22 cellular contexts compared by ENCODE assay signal in the genomic region with DNA sequence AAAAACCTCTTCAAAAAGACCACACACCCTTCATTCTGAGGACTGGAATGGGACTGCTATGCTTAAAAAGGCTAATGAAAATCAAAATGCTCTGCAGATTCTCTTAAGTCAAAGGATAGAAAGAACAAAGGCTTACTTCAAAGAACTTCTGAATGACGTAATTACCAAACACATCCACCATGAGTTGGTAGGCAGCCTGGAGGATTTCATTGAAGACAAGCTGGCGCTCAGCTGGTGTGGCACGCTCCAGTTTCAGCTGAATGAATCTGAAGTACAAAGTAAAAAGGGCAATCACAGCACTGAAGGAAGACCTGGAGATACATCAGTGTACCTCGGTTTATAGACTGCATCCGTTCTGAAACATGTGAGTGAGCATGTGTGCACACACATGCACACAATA. TPM values are rescaled to one million over a fixed set of nuclear protein-coding genes. Genes with fewer than 3 reads are reported as not detected.
DNase-seq lines count a peak whose midpoint lies in the region; ATAC-seq and TF ChIP-seq lines count a peak whose summit lies in the region.
"Had no signal": no experiment of that assay in that cellular context is flagged by ENCODE, and none has a peak within 500 bp of the region (broad histone marks: within the 10 kb centered on the region; RNA-seq: fewer than 3 reads in every experiment).

No MANE protein-coding gene starts in this region.

- ATAC-seq in GM19023 (IDR thresholded peaks at IDR 0.05; ENCODE audit: unreplicated experiment) (no peak), HG02798 (IDR thresholded peaks at IDR 0.05; ENCODE audit: poor library complexity, unreplicated experiment) (no peak), GM21360 (IDR thresholded peaks at IDR 0.05; ENCODE audit: unreplicated experiment) (no peak)
- ATAC-seq: foreskin keratinocyte; stimulated activated naive B cell treated with anti-CD40 and anti-IgM and Interleukin-4, amounts not matched to agents 10 μg/mL and 1 μg/mL and 100 μg/mL, for 72 hours; T-helper 17 cell had no signal

- H3K36me3 Mint-ChIP-seq in nephron progenitor cell (ENCODE audit: low read depth): peaks cover 94% of the 10 kb centered on the region

- H3K4me3 ChIP-seq in Jurkat, Clone E6-1 (ENCODE audit: low read length): no peak overlapping the region
- H3K4me3 ChIP-seq: SJSA1, smooth muscle cell, thoracic aorta had no signal

- H3K4me1 Mint-ChIP-seq in nephron progenitor cell: no peaks in the 10 kb centered on the region

- no peak overlapping the region for H3K4me3 Mint-ChIP-seq in nephron progenitor cell
- H3K4me3 Mint-ChIP-seq: stimulated activated naive B cell treated with anti-CD40 and anti-IgM and Interleukin-4, amounts not matched to agents 10 μg/mL and 1 μg/mL and 100 μg/mL, for 72 hours; T-helper 17 cell had no signal

- peak overlapping the region; percentile 53 for H3K27ac ChIP-seq in caudate nucleus (ENCODE audit: low read depth, low read length)
- H3K27ac ChIP-seq: foreskin keratinocyte, neutrophil, SJSA1, thoracic aorta, WERI-Rb-1 had no signal

- H3K27ac Mint-ChIP-seq in nephron progenitor cell: peak overlapping the region; percentile 35
- H3K27ac Mint-ChIP-seq: stimulated activated naive B cell treated with anti-CD40 and anti-IgM and Interleukin-4, amounts not matched to agents 10 μg/mL and 1 μg/mL and 100 μg/mL, for 72 hours; T-helper 17 cell had no signal

- TF ChIP-seq CTCF in nephron progenitor cell (IDR thresholded peaks at IDR 0.05): no peak

- no peaks in the 10 kb centered on the region for H3K27me3 Mint-ChIP-seq in nephron progenitor cell (ENCODE audit: low read depth, poor library complexity)
- H3K27me3 Mint-ChIP-seq: stimulated activated naive B cell treated with anti-CD40 and anti-IgM and Interleukin-4, amounts not matched to agents 10 μg/mL and 1 μg/mL and 100 μg/mL, for 72 hours; T-helper 17 cell had no signal

- peak; percentile 60 for DNase-seq in COLO829 (ENCODE audit: low spot score)
- DNase-seq in Jurkat, Clone E6-1 (ENCODE audit: low read depth, low spot score): peak; percentile 56
- DNase-seq in caudate nucleus (lab: John Stamatoyannopoulos, UW): peak in 14 of 61 donors; percentile 2 to 70 (median 26)
- DNase-seq in nephron progenitor cell: no peak
- no peak for DNase-seq in NCI-H2171 treated with DMSO at 0.1 percent for 48 hours (lab: John Stamatoyannopoulos, UW)
- DNase-seq: activated T-cell treated with anti-CD3 and anti-CD28 coated beads, Interleukin-2, amount 50 U/mL, for 1 hour; effector CD8-positive, alpha-beta T cell; foreskin keratinocyte; NCI-H1105; NCI-H2081 treated with DMSO at 0.1 percent for 48 hours; NCI-H510A treated with DMSO at 0.1 percent for 48 hours; stimulated activated naive B cell treated with anti-CD40 and anti-IgM and Interleukin-4, amounts not matched to agents 10 μg/mL and 1 μg/mL and 100 μg/mL, for 72 hours; T-helper 17 cell; WERI-Rb-1 had no signal

- H3K9me3 Mint-ChIP-seq in nephron progenitor cell: no peaks in the 10 kb centered on the region
- H3K9me3 Mint-ChIP-seq: activated naive CD4-positive, alpha-beta T cell treated with anti-CD3 and anti-CD28 coated beads, Interleukin-2, amount 50 U/mL, for 72 hours; stimulated activated naive B cell treated with anti-CD40 and anti-IgM and Interleukin-4, amounts not matched to agents 10 μg/mL and 1 μg/mL and 100 μg/mL, for 72 hours had no signal

RNA-seq across cellular contexts. Expression of a gene that starts 43.5 kb away (rescaled TPM):
- 10.9 TPM for polyA plus RNA-seq in Jurkat, Clone E6-1 (2012; ENCODE audit: insufficient read depth, insufficient read length)

Comparison
In these comparisons a context has a peak if more than half of its experiments do, and no peak if none do; other contexts are left out.
1. DNase-seq: peak in COLO829 (single experiment) and Jurkat, Clone E6-1 (single experiment); none in nephron progenitor cell (single experiment) and NCI-H2171 treated with DMSO at 0.1 percent for 48 hours (single experiment).